ENCODE assay signal across 1 cellular context in the genomic region with DNA sequence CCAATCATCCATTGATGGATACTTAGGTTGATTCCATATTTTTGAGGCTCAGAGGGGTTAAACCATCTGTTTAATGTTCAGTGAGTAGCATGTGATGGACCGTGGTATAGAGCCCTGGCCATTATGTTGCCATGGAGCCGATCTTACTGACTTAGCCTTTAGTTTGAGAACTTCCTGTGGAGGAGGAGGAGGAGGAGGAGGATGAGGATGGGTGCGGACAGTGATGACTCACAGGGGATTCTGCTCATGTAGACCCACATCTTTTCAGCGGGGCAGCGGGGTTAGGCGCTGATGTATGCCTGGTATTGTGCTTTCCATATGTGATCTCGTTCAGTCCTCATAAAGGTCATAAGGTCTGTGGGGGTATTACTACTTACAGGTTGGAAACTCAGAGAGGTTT.
A peak's percentile ranks its signal among the peaks of the same experiment; 100 is the strongest.
TF ChIP-seq lines count a peak whose summit lies in the region.

No MANE protein-coding gene starts in this region.

TF ChIP-seq in K562, 482 proteins besides CTCF, POLR2A, EP300 and RAD21:
- TF ChIP-seq HNRNPLL (IDR thresholded peaks at IDR 0.05; ENCODE audit: low read depth, low read length, poor library complexity, severe bottlenecking) = no peak
- TF ChIP-seq, protein P1, sequence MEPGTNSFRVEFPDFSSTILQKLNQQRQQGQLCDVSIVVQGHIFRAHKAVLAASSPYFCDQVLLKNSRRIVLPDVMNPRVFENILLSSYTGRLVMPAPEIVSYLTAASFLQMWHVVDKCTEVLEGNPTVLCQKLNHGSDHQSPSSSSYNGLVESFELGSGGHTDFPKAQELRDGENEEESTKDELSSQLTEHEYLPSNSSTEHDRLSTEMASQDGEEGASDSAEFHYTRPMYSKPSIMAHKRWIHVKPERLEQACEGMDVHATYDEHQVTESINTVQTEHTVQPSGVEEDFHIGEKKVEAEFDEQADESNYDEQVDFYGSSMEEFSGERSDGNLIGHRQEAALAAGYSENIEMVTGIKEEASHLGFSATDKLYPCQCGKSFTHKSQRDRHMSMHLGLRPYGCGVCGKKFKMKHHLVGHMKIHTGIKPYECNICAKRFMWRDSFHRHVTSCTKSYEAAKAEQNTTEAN (CRISPR knock-in tag; IDR thresholded peaks at IDR 0.05) = no peak
- no peak for TF ChIP-seq ZKSCAN3 (CRISPR knock-in tag; IDR thresholded peaks at IDR 0.05)
- no peak for TF ChIP-seq ZKSCAN1 (IDR thresholded peaks at IDR 0.05; ENCODE audit: low read depth, low read length)
- TF ChIP-seq, protein P2, sequence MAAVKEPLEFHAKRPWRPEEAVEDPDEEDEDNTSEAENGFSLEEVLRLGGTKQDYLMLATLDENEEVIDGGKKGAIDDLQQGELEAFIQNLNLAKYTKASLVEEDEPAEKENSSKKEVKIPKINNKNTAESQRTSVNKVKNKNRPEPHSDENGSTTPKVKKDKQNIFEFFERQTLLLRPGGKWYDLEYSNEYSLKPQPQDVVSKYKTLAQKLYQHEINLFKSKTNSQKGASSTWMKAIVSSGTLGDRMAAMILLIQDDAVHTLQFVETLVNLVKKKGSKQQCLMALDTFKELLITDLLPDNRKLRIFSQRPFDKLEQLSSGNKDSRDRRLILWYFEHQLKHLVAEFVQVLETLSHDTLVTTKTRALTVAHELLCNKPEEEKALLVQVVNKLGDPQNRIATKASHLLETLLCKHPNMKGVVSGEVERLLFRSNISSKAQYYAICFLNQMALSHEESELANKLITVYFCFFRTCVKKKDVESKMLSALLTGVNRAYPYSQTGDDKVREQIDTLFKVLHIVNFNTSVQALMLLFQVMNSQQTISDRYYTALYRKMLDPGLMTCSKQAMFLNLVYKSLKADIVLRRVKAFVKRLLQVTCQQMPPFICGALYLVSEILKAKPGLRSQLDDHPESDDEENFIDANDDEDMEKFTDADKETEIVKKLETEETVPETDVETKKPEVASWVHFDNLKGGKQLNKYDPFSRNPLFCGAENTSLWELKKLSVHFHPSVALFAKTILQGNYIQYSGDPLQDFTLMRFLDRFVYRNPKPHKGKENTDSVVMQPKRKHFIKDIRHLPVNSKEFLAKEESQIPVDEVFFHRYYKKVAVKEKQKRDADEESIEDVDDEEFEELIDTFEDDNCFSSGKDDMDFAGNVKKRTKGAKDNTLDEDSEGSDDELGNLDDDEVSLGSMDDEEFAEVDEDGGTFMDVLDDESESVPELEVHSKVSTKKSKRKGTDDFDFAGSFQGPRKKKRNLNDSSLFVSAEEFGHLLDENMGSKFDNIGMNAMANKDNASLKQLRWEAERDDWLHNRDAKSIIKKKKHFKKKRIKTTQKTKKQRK (IDR thresholded peaks at IDR 0.05; ENCODE audit: borderline replicate concordance, low read depth, low read length) = no peak
- TF ChIP-seq JUND (IDR thresholded peaks at IDR 0.05; ENCODE audit: borderline replicate concordance, low read depth, low read length) = peak; percentile 36; the same call in 1 of the 2 replicates
- no peak for TF ChIP-seq JUND (tag; IDR thresholded peaks at IDR 0.05; ENCODE audit: borderline replicate concordance, low read depth, low read length)
- TF ChIP-seq, protein P3, sequence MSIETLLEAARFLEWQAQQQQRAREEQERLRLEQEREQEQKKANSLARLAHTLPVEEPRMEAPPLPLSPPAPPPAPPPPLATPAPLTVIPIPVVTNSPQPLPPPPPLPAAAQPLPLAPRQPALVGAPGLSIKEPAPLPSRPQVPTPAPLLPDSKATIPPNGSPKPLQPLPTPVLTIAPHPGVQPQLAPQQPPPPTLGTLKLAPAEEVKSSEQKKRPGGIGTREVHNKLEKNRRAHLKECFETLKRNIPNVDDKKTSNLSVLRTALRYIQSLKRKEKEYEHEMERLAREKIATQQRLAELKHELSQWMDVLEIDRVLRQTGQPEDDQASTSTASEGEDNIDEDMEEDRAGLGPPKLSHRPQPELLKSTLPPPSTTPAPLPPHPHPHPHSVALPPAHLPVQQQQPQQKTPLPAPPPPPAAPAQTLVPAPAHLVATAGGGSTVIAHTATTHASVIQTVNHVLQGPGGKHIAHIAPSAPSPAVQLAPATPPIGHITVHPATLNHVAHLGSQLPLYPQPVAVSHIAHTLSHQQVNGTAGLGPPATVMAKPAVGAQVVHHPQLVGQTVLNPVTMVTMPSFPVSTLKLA (conservative IDR thresholded peaks at IDR 0.05) = no peak
- TF ChIP-seq RFX1 (IDR thresholded peaks at IDR 0.05) = peak; percentile 36; the same call in 1 of the 2 replicates
- TF ChIP-seq EGR1 (conservative IDR thresholded peaks at IDR 0.05) = peak; percentile 60
- no peak for TF ChIP-seq BRCA1 (IDR thresholded peaks at IDR 0.05)
- TF ChIP-seq BRCA1 (CRISPR knock-in tag; IDR thresholded peaks at IDR 0.05) = no peak
- peak in 1 of 2 experiments; percentile 23; a peak in 1 of 4 replicates for TF ChIP-seq RCOR1 (IDR thresholded peaks at IDR 0.05; ENCODE audit: borderline replicate concordance in 1 of 2, low read depth in 2 of 2, low read length in 2 of 2)
TF ChIP-seq in K562: peak in this region for 4.
